ENCODE assay signal across 16 cellular contexts in the genomic region with DNA sequence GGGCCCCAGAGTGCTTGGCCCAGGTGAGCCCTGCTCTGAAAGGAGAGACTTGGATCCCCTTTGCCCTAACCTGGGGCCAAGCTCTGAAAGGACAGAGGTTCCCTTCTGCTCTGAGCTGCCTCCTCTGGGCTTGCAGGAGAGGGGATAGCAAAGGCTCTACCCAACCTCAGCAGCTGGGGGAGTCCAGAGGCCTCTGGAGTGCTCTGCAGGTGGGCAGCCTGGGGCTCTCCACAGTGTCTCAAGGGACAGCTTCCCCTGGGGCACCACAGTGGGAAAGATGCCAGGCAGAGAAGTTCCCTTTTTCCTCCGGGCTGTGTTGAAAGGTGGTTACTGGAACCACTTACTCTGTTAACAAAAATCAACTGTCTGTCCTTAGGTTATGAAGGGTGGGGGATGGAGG. TPM values are rescaled to one million over a fixed set of nuclear protein-coding genes. Genes with fewer than 3 reads are reported as not detected.
DNase-seq lines count a peak whose midpoint lies in the region; ATAC-seq and TF ChIP-seq lines count a peak whose summit lies in the region.
"Had no signal": no experiment of that assay in that cellular context is flagged by ENCODE, and none has a peak within 500 bp of the region (broad histone marks: within the 10 kb centered on the region; RNA-seq: fewer than 3 reads in every experiment).

No MANE protein-coding gene starts in this region.

- H3K36me3 ChIP-seq in psoas muscle (ENCODE audit: insufficient read depth in 1 of 2, low read depth in 1 of 2), result no peaks in the 10 kb centered on the region
- H3K36me3 ChIP-seq: breast epithelium, esophagus muscularis mucosa had no signal

- no peaks in the 10 kb centered on the region for H3K9me3 ChIP-seq in psoas muscle
- H3K9me3 ChIP-seq: breast epithelium, esophagus muscularis mucosa had no signal

- H3K4me3 Mint-ChIP-seq in memory B cell, result no peak overlapping the region
- H3K4me3 Mint-ChIP-seq: activated CD4-positive, alpha-beta T cell treated with anti-CD3 and anti-CD28 coated beads, Interleukin-2, amount 10 ng/mL, durations not matched to agents 7 days and 5 days; activated naive CD8-positive, alpha-beta T cell treated with anti-CD3 and anti-CD28 coated beads, Interleukin-2, amount 10 ng/mL, durations not matched to agents 7 days and 5 days had no signal

- DNase-seq in DMS153 (lab: John Stamatoyannopoulos, UW), result peak; percentile 81
- peak; percentile 28 for DNase-seq in M059J (ENCODE audit: low read depth)
- DNase-seq in NCI-H2171 treated with DMSO at 0.1 percent for 48 hours (lab: John Stamatoyannopoulos, UW), result peak; percentile 90
- DNase-seq in memory B cell (ENCODE audit: low spot score in 2 of 2), result peak in 1 of 2 donors; percentile 29
- no peak for DNase-seq in psoas muscle
- DNase-seq: activated CD4-positive, alpha-beta T cell treated with anti-CD3 and anti-CD28 coated beads, Interleukin-2, amount 10 ng/mL, durations not matched to agents 7 days and 5 days; activated naive CD8-positive, alpha-beta T cell treated with anti-CD3 and anti-CD28 coated beads, Interleukin-2, amount 10 ng/mL, durations not matched to agents 7 days and 5 days; activated T-cell treated with anti-CD3 and anti-CD28 coated beads, Interleukin-2, amount 50 U/mL, for 48 hours; GF-D8; glutamatergic neuron; MV-4-11; T1000 had no signal

- H3K27me3 ChIP-seq in psoas muscle (ENCODE audit: insufficient read depth in 3 of 3, low read length in 2 of 3), result peaks cover 0 to 9% (median under 1%) of the 10 kb centered on the region in 3 donors
- H3K27me3 ChIP-seq: breast epithelium had no signal

- no peak for TF ChIP-seq CTCF in psoas muscle (IDR thresholded peaks at IDR 0.05)

- peaks cover 12% of the 10 kb centered on the region for H3K27me3 Mint-ChIP-seq in memory B cell

- ATAC-seq in memory B cell (ENCODE audit: low read depth) (peak; percentile 85), HG03097 (IDR thresholded peaks at IDR 0.05; ENCODE audit: low FRiP score, unreplicated experiment) (no peak), psoas muscle (no peak), HG03159 (IDR thresholded peaks at IDR 0.05; ENCODE audit: unreplicated experiment) (no peak)

- no peak overlapping the region for H3K27ac ChIP-seq in psoas muscle
- H3K27ac ChIP-seq: breast epithelium, esophagus muscularis mucosa had no signal

- H3K9me3 Mint-ChIP-seq in memory B cell, result no peaks in the 10 kb centered on the region
- H3K9me3 Mint-ChIP-seq: activated CD4-positive, alpha-beta T cell treated with anti-CD3 and anti-CD28 coated beads, Interleukin-2, amount 10 ng/mL, durations not matched to agents 7 days and 5 days; activated naive CD8-positive, alpha-beta T cell treated with anti-CD3 and anti-CD28 coated beads, Interleukin-2, amount 10 ng/mL, durations not matched to agents 7 days and 5 days had no signal

- peaks cover 2% of the 10 kb centered on the region for H3K36me3 Mint-ChIP-seq in memory B cell
- H3K36me3 Mint-ChIP-seq: activated naive CD8-positive, alpha-beta T cell treated with anti-CD3 and anti-CD28 coated beads, Interleukin-2, amount 10 ng/mL, durations not matched to agents 7 days and 5 days had no signal

- H3K4me1 Mint-ChIP-seq in memory B cell, result peaks cover 18% of the 10 kb centered on the region

- WGBS in psoas muscle, 3 donors, result 18 to 25% (median 24%) methylated on average over 1 of the region's 1 CpG

- no peak overlapping the region for H3K27ac Mint-ChIP-seq in memory B cell
- H3K27ac Mint-ChIP-seq: activated CD4-positive, alpha-beta T cell treated with anti-CD3 and anti-CD28 coated beads, Interleukin-2, amount 10 ng/mL, durations not matched to agents 7 days and 5 days; activated naive CD8-positive, alpha-beta T cell treated with anti-CD3 and anti-CD28 coated beads, Interleukin-2, amount 10 ng/mL, durations not matched to agents 7 days and 5 days had no signal

- no peak overlapping the region for H3K4me3 ChIP-seq in psoas muscle
- H3K4me3 ChIP-seq: breast epithelium, esophagus muscularis mucosa had no signal

- H3K4me1 ChIP-seq in psoas muscle, result no peaks in the 10 kb centered on the region
- H3K4me1 ChIP-seq: breast epithelium, esophagus muscularis mucosa had no signal

- intact Hi-C loops in psoas muscle (cut with DNase I), result no loop called here

RNA-seq across cellular contexts. Expression of a gene that starts 48.2 kb away (rescaled TPM):
- 6.5 and 11.8 TPM in 2 replicates for total RNA-seq in M059J (2014; rRNA removed; shearing (Covaris generic))
- total RNA-seq in psoas muscle, result under 1 TPM in 2 of 4 donors, not detected in 2; 0.06 to 0.34 TPM
- polyA plus RNA-seq in psoas muscle, result under 1 TPM in 2 of 3 donors, not detected in 1; 0.03 to 0.04 TPM

Comparison
In these comparisons a context has a peak if more than half of its experiments do, and no peak if none do; other contexts are left out.
1. DNase-seq: peak in DMS153 (single experiment), M059J (single experiment) and NCI-H2171 treated with DMSO at 0.1 percent for 48 hours (single experiment); none in psoas muscle (0 of 2).